ENCODE assay signal across 34 cellular contexts in genomic region chr4:36004231-36004851, GRCh38.
"Had no signal": no experiment of that assay in that cellular context is flagged by ENCODE, and none has a peak within 500 bp of the region (broad histone marks: within the 10 kb centered on the region; RNA-seq: fewer than 3 reads in every experiment).

No MANE protein-coding gene starts in this region.

- H3K27me3 ChIP-seq: adrenal gland, ascending aorta, brain microvascular endothelial cell, heart left ventricle, neural progenitor cell, upper lobe of left lung, vagina had no signal

- H3K4me3 ChIP-seq: adrenal gland, ascending aorta, heart left ventricle, neural progenitor cell, skin epidermis, upper lobe of left lung, vagina had no signal

- DNase-seq: activated CD4-positive, alpha-beta T cell treated with anti-CD3 and anti-CD28 coated beads for 4 hours; activated CD4-positive, alpha-beta T cell treated with anti-CD3 and anti-CD28 coated beads, Interleukin-2, amount 50 U/mL, for 4 hours; activated CD8-positive, alpha-beta memory T cell treated with anti-CD3 and anti-CD28 coated beads for 24 hours; activated effector memory CD4-positive, alpha-beta T cell treated with anti-CD3 and anti-CD28 coated beads, Interleukin-2, amount 50 U/mL, for 16 hours; activated naive CD4-positive, alpha-beta T cell treated with anti-CD3 and anti-CD28 coated beads for 36 hours; activated naive CD8-positive, alpha-beta T cell treated with anti-CD3 and anti-CD28 coated beads for 36 hours; activated T-cell treated with anti-CD3 and anti-CD28 coated beads, Interleukin-2, amount 50 U/mL, for 1 hour; adrenal gland; brain microvascular endothelial cell; central memory CD4-positive, alpha-beta T cell; effector CD4-positive, alpha-beta T cell; foreskin fibroblast; heart left ventricle; hypothalamus; immature natural killer cell; kidney; midbrain; naive thymus-derived CD4-positive, alpha-beta T cell; occipital lobe; stimulated activated CD4-positive, alpha-beta T cell treated with anti-CD3 and anti-CD28 coated beads, Interleukin-4, amount 100 ng/mL, for 24 hours; stimulated activated naive CD8-positive, alpha-beta T cell treated with anti-CD3 and anti-CD28 coated beads, Interleukin-15, amount 100 ng/mL, for 72 hours; substantia nigra; SW 1271; T-helper 9 cell; upper lobe of left lung had no signal

- H3K27ac ChIP-seq: adrenal gland, ascending aorta, brain microvascular endothelial cell, heart left ventricle, neural progenitor cell, skin epidermis, upper lobe of left lung, vagina, VCaP had no signal

- H3K4me1 ChIP-seq: adrenal gland, ascending aorta, heart left ventricle, neural progenitor cell, upper lobe of left lung, vagina had no signal

- H3K36me3 ChIP-seq: adrenal gland, ascending aorta, brain microvascular endothelial cell, heart left ventricle, neural progenitor cell, upper lobe of left lung, vagina had no signal

- FAIRE-seq: TTC549 had no signal

- H3K9me3 ChIP-seq: ascending aorta, upper lobe of left lung, vagina had no signal

- ATAC-seq: esophagus mucosa; heart left ventricle; naive thymus-derived CD4-positive, alpha-beta T cell; sciatic nerve; stimulated activated effector memory CD8-positive, alpha-beta T cell treated with anti-CD3 and anti-CD28 coated beads, Interleukin-12 subunit alpha, Interleukin-12 subunit beta, amount 100 ng/mL, for 72 hours; stimulated activated naive CD8-positive, alpha-beta T cell treated with anti-CD3 and anti-CD28 coated beads, Interleukin-15, amount 100 ng/mL, for 72 hours had no signal
